20 cellular contexts compared by ENCODE assay signal in genomic region chr1:155471026-155471425, GRCh38.
DNase-seq lines count a peak whose midpoint lies in the region; ATAC-seq and FAIRE-seq lines count a peak whose summit lies in the region.
"Had no signal": no experiment of that assay in that cellular context is flagged by ENCODE, and none has a peak within 500 bp of the region (broad histone marks: within the 10 kb centered on the region; RNA-seq: fewer than 3 reads in every experiment).

No MANE protein-coding gene starts in this region.

- peak; percentile 5 for FAIRE-seq in GM18507 (lab: Jason Lieb, UNC)
- peak; percentile 58 for FAIRE-seq in frontal cortex (lab: Jason Lieb, UNC)
- FAIRE-seq in HTR-8/SVneo (lab: Jason Lieb, UNC) = no peak
- FAIRE-seq: D721Med, G401.6, GM12891, GM19239 had no signal

- DNase-seq in GM18507 (ENCODE audit: extremely low spot score, insufficient read length, low read depth) = no peak
- no peak for DNase-seq in T-helper 17 cell
- DNase-seq in frontal cortex (ENCODE audit: low spot score in 2 of 2) = no peak
- DNase-seq in pons (ENCODE audit: low spot score) = peak; percentile 94
- no peak for DNase-seq in KBM-7
- DNase-seq in NCI-H1694 treated with DMSO at 0.1 percent for 48 hours (lab: John Stamatoyannopoulos, UW) = no peak
- no peak for DNase-seq in HTR-8/SVneo (ENCODE audit: insufficient read length, low spot score)
- no peak for DNase-seq in activated T-cell treated with anti-CD3 and anti-CD28 coated beads, Interleukin-2, amount 50 U/mL, for 48 hours
- DNase-seq: CD8-positive, alpha-beta T cell; COR-L47; DMS153; DMS79 treated with DMSO at 0.1 percent for 48 hours; EL; HCEC 1CT; HFFc6 had no signal

- in situ Hi-C loops in KBM-7 (cut with MboI; ENCODE audit: low pct_unique_long_range_greater_than_20kb, low sequenced_read_pairs) = no loop called here

- H3K9me3 ChIP-seq in T-helper 17 cell (ENCODE audit: control insufficient read depth, low read length, poor library complexity, severe bottlenecking) = peaks cover 6% of the 10 kb centered on the region

- no peaks in the 10 kb centered on the region for H3K27me3 Mint-ChIP-seq in T-helper 17 cell

- H3K4me3 Mint-ChIP-seq in T-helper 17 cell = no peak overlapping the region
- H3K4me3 Mint-ChIP-seq: CD14-positive monocyte; CD8-positive, alpha-beta T cell; HFFc6 had no signal

- no peak for ATAC-seq in T-helper 17 cell
- ATAC-seq: CD8-positive, alpha-beta T cell had no signal

- H3K27ac Mint-ChIP-seq in T-helper 17 cell = peak overlapping the region; percentile 2
- H3K27ac Mint-ChIP-seq: CD8-positive, alpha-beta T cell; HFFc6 had no signal

- peaks cover 32% of the 10 kb centered on the region for H3K4me1 Mint-ChIP-seq in T-helper 17 cell
- H3K4me1 Mint-ChIP-seq: CD14-positive monocyte had no signal

- peaks cover 6% of the 10 kb centered on the region for H3K36me3 Mint-ChIP-seq in T-helper 17 cell (ENCODE audit: low read depth)
